In genomic region chr17:77420804-77421634, GRCh38 we compare ENCODE assay signal across 8 cellular contexts.
A peak's percentile ranks its signal among the peaks of the same experiment; 100 is the strongest.
DNase-seq lines count a peak whose midpoint lies in the region; ATAC-seq and TF ChIP-seq lines count a peak whose summit lies in the region.

No MANE protein-coding gene starts in this region.

- peak overlapping the region; percentile 83 for H3K27ac ChIP-seq in psoas muscle

- WGBS in psoas muscle, 3 donors, result 12 to 19% (median 17%) methylated on average over 19 of the region's 19 CpGs

- H3K4me3 ChIP-seq in fibroblast of pulmonary artery (replicated peaks; ENCODE audit: low read depth, low read length) (no peak overlapping the region), psoas muscle (peak overlapping the region; percentile 19)

- no peaks in the 10 kb centered on the region for H3K27me3 ChIP-seq in psoas muscle (ENCODE audit: insufficient read depth in 3 of 3, low read length in 2 of 3)

- peaks cover 65% of the 10 kb centered on the region for H3K4me1 ChIP-seq in psoas muscle

- TF ChIP-seq CTCF in fibroblast of pulmonary artery (IDR thresholded peaks at IDR 0.05; ENCODE audit: low read length, missing control alignments), result no peak
- no peak for TF ChIP-seq CTCF in psoas muscle (IDR thresholded peaks at IDR 0.05)

- DNase-seq in stimulated activated CD4-positive, alpha-beta T cell treated with anti-CD3 and anti-CD28 coated beads, Interleukin-2, amount 100 ng/mL, for 24 hours, result peak; percentile 52
- no peak for DNase-seq in stimulated activated CD4-positive, alpha-beta T cell treated with anti-CD3 and anti-CD28 coated beads, Interleukin-15, amount 100 ng/mL, for 24 hours
- DNase-seq in NCI-H446 (lab: John Stamatoyannopoulos, UW) (peak; percentile 81 to 92), fibroblast of pulmonary artery (ENCODE audit: low read depth) (peak; percentile 84), psoas muscle (peak in 1 of 2 donors; percentile 18)
- peak; percentile 76 for DNase-seq in activated CD8-positive, alpha-beta memory T cell treated with anti-CD3 and anti-CD28 coated beads for 24 hours

- H3K9me3 ChIP-seq in psoas muscle, result no peaks in the 10 kb centered on the region

- no peaks in the 10 kb centered on the region for H3K36me3 ChIP-seq in psoas muscle (ENCODE audit: insufficient read depth in 1 of 2, low read depth in 1 of 2)

- intact Hi-C loops in psoas muscle (cut with DNase I), result loop anchor here in 1 of 2 donors (5.0 kb wide), 2 partner anchors 34 to 89 kb away; no protein-coding TSS in a partner anchor

- ATAC-seq in psoas muscle (peak; percentile 23 to 46 (median 36)), HG02870 (IDR thresholded peaks at IDR 0.05; ENCODE audit: unreplicated experiment) (no peak), GM19023 (IDR thresholded peaks at IDR 0.05; ENCODE audit: unreplicated experiment) (no peak)

Comparison
In these comparisons a context has a peak if more than half of its experiments do, and no peak if none do; other contexts are left out.
1. ATAC-seq: peak in psoas muscle (4 of 4); none in HG02870 (single experiment) and GM19023 (single experiment).